ENCODE assay signal across 8 cellular contexts in the genomic region with DNA sequence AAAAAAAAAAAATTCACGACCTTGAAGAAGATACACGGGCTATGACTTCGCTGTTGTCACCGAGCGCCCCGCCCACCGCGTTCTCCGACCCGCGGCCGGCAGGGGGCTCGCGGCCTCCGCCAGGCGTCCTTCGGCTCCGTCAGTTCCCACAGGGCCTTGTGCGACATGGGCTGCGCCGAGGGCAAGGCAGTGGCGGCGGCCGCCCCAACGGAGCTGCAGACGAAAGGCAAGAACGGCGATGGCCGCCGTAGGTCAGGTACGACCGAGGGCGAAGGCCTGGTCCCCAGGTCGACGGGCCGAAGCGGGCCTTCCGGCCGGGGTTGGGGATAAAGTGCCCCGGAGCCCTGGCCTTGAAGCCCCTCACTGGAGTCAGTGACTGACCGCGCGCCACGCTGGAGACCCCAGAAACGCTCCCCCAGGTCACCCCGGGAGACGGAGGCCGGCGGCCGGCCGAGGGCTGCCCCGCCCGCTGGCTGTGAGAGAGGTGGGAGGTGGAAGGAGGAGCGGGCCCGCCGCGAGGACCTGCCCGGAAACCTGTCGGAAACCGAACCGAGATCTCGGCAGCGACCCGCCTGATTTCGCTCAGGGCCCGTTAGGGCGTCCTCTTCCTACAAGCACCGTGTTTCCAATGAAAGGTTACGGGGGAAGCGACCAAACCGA. TPM values are rescaled to one million over a fixed set of nuclear protein-coding genes. Genes with fewer than 3 reads are reported as not detected.
DNase-seq lines count a peak whose midpoint lies in the region; ATAC-seq and TF ChIP-seq lines count a peak whose summit lies in the region.

A gene (plus strand): TSS at position 142 of the 660 bp plus-strand sequence. CDS start 24 bp downstream, at position 166.

- H3K27me3 Mint-ChIP-seq in type B pancreatic cell, result peaks cover 3% of the 10 kb centered on the region

- H3K36me3 Mint-ChIP-seq in type B pancreatic cell, result peaks cover 3% of the 10 kb centered on the region

- CTCF ChIA-PET in AG04449 (lab: Yijun Ruan, JAX), result interaction anchor here (0.6 to 2.3 kb wide), 11 partner anchors 10 to 120 kb away, joined by 3 to 8 read pairs (median 6); no protein-coding TSS in a partner anchor

- intact Hi-C loops in left cardiac atrium (cut with DNase I), result loop anchor here (2.0 to 10.0 kb wide), 3 partner anchors 71 to 142 kb away; a partner anchor contains a TSS
- intact Hi-C loops in posterior vena cava (cut with DNase I), result loop anchor here (5.0 to 10.0 kb wide), 2 partner anchors 72 to 79 kb away; no protein-coding TSS in a partner anchor

- TF ChIP-seq CTCF in AG04449 (IDR thresholded peaks at IDR 0.05; ENCODE audit: insufficient read depth, low read length, missing control alignments) (peak; percentile 87), type B pancreatic cell (conservative IDR thresholded peaks at IDR 0.05) (peak; percentile 87)

- no peaks in the 10 kb centered on the region for H3K9me3 Mint-ChIP-seq in type B pancreatic cell

- ATAC-seq in GM18909 (IDR thresholded peaks at IDR 0.05; ENCODE audit: poor library complexity, unreplicated experiment) (peak; percentile 93), HG03175 (IDR thresholded peaks at IDR 0.05; ENCODE audit: unreplicated experiment) (peak; percentile 86), left cardiac atrium (peak; percentile 88 to 94)

- peaks cover 5% of the 10 kb centered on the region for H3K4me1 Mint-ChIP-seq in type B pancreatic cell (ENCODE audit: unreplicated experiment)

- POLR2A ChIA-PET in AG04449 (lab: Yijun Ruan, JAX), result interaction anchor here (1.0 kb wide), 1 partner anchor 72 kb away, joined by 5 read pairs; no protein-coding TSS in a partner anchor

- DNase-seq in AG04449 (ENCODE audit: low read depth, low spot score) (no peak), SW480 (ENCODE audit: low spot score) (peak; percentile 67), left cardiac atrium (peak; percentile 89), posterior vena cava (ENCODE audit: low spot score) (peak; percentile 95), type B pancreatic cell (ENCODE audit: extremely low spot score, unreplicated experiment) (peak; percentile 86)
- peak; percentile 73 for DNase-seq in activated naive CD8-positive, alpha-beta T cell treated with anti-CD3 and anti-CD28 coated beads, Interleukin-2, amount 50 U/mL, for 16 hours (ENCODE audit: low read depth, low spot score)

- peak within 1 kb of the TSS; percentile 87 for H3K4me3 Mint-ChIP-seq in type B pancreatic cell

- peak within 1 kb of the TSS; percentile 52 for H3K4me3 ChIP-seq in AG04449 (ENCODE audit: low read depth, low read length)

- peak within 1 kb of the TSS; percentile 72 for H3K27ac Mint-ChIP-seq in type B pancreatic cell

RNA-seq across cellular contexts. Expression of the gene that starts here (rescaled TPM):
- total RNA-seq in left cardiac atrium (100 to 1,000 TPM; 114 to 122 TPM), posterior vena cava (100 to 1,000 TPM; 107 to 185 TPM), type B pancreatic cell (ENCODE audit: low replicate concordance) (94.7 and 157 TPM in 2 replicates)
